Comparison of ENCODE assay signal across 9 cellular contexts in genomic region chr1:212967767-212968166, GRCh38. TPM values are rescaled to one million over a fixed set of nuclear protein-coding genes. Genes with fewer than 3 reads are reported as not detected.
DNase-seq lines count a peak whose midpoint lies in the region; ATAC-seq and TF ChIP-seq lines count a peak whose summit lies in the region.
"Had no signal": no experiment of that assay in that cellular context is flagged by ENCODE, and none has a peak within 500 bp of the region (broad histone marks: within the 10 kb centered on the region; RNA-seq: fewer than 3 reads in every experiment).

No MANE protein-coding gene starts in this region.

- DNase-seq in DMS 273 treated with DMSO at 0.1 percent for 48 hours (lab: John Stamatoyannopoulos, UW) (peak; percentile 63), MV-4-11 (lab: John Stamatoyannopoulos, UW) (peak; percentile 61), astrocyte of the spinal cord (ENCODE audit: low read depth, low spot score) (peak; percentile 33), lung microvascular endothelial cell (ENCODE audit: low read depth in 2 of 2) (peak; percentile 32 to 45), substantia nigra (lab: John Stamatoyannopoulos, UW) (no peak), occipital lobe (lab: John Stamatoyannopoulos, UW) (no peak)

- in situ Hi-C loops in astrocyte of the spinal cord (cut with HindIII; ENCODE audit: low sequenced_read_pairs): no loop called here

- ATAC-seq in GM21515 (IDR thresholded peaks at IDR 0.05; ENCODE audit: unreplicated experiment) (peak; percentile 67), HG02759 (IDR thresholded peaks at IDR 0.05; ENCODE audit: unreplicated experiment) (no peak)

- H3K4me3 ChIP-seq in astrocyte of the spinal cord (ENCODE audit: low read depth, low read length): no peak overlapping the region
- H3K4me3 ChIP-seq: SK-N-MC had no signal

- peak; percentile 63 for TF ChIP-seq CTCF in astrocyte of the spinal cord (IDR thresholded peaks at IDR 0.05; ENCODE audit: low read depth, low read length)

- no peak overlapping the region for H3K27ac ChIP-seq in substantia nigra (ENCODE audit: low read depth, low read length, poor library complexity, severe bottlenecking)
- H3K27ac ChIP-seq: SK-N-MC had no signal

RNA-seq across cellular contexts. Expression of gene VASH2, which starts 17.4 kb away (rescaled TPM):
- total RNA-seq in lung microvascular endothelial cell: under 0.01 TPM in 2 replicates
- total RNA-seq in occipital lobe: 35.9 TPM

RNA-seq across cellular contexts. Expression of gene ANGEL2, which starts 47.9 kb away (rescaled TPM):
- 26.2 and 35.5 TPM in 2 replicates for total RNA-seq in lung microvascular endothelial cell
- 103 TPM for total RNA-seq in occipital lobe

Comparison
In these comparisons a context has a peak if more than half of its experiments do, and no peak if none do; other contexts are left out.
1. DNase-seq: peak in DMS 273 treated with DMSO at 0.1 percent for 48 hours (single experiment), MV-4-11 (single experiment), astrocyte of the spinal cord (single experiment) and lung microvascular endothelial cell (2 of 2); none in substantia nigra (0 of 49) and occipital lobe (single experiment).
2. RNA of gene VASH2, which starts 17.4 kb away (total RNA-seq): 35.9 TPM in occipital lobe (single experiment); under 0.01 TPM in lung microvascular endothelial cell; every median in the first group is over 10 times any median in the second.